ENCODE assay signal across 11 cellular contexts in the genomic region with DNA sequence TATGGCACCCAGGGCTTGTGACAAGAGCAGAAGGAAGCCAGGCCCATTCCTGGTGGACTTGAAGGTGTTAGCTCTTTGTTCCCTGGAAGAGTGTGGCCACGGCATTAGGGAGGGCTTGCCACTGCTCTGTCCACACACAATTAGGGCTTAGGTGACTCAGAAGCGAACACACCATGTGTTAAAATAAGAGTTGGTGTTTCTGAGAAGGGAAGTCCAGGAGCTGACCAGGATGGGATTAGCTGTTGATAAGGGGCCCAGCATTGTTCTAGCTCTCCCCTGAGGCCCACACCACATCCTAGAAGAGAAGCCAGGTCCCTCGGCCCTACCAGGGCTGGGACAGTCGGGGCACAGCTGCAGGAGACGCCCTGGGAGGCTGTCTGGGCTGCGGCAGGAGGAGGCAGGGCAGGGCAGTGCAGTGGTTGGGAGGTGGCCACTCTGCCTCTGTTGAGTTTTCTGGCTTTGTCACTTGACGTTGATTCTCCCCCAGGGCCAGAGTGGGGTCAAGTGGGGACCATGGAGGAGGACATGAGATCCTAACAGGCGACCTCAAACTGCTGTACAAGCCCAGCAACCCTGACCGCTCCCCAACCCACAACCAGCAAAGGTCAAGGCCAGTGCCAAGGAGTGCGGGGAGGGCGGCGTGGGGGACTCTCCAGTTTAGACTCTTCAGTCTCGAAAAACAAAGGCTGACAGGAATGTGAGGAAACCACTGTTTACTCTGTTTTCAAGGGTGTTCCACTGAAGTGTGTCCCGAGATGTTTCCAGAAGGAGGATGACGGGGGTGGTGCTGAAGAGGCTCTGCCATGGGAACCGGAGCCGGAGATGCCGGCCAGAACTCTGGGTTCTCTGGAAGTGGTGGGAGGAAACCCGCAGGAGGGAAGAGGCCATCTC. TPM values are rescaled to one million over a fixed set of nuclear protein-coding genes. Genes with fewer than 3 reads are reported as not detected.
DNase-seq lines count a peak whose midpoint lies in the region; ATAC-seq and TF ChIP-seq lines count a peak whose summit lies in the region.
"Had no signal": no experiment of that assay in that cellular context is flagged by ENCODE, and none has a peak within 500 bp of the region (broad histone marks: within the 10 kb centered on the region; RNA-seq: fewer than 3 reads in every experiment).

No MANE protein-coding gene starts in this region.

- H4K91ac ChIP-seq in neuronal stem cell (ENCODE audit: low read depth, low read length, poor library complexity) = no peak overlapping the region

- no peaks in the 10 kb centered on the region for H3K36me3 ChIP-seq in neuronal stem cell (replicated peaks in 1 of 2; ENCODE audit: control insufficient read depth in 2 of 2, insufficient read depth in 2 of 2, low read length in 2 of 2)
- H3K36me3 ChIP-seq in aorta (ENCODE audit: control insufficient read depth in 1 of 2, insufficient read depth in 2 of 2, low read length in 1 of 2) = no peaks in the 10 kb centered on the region

- no peak overlapping the region for H2AFZ ChIP-seq in neuronal stem cell (ENCODE audit: low read length)

- H3K27me3 ChIP-seq in neuronal stem cell (ENCODE audit: control insufficient read depth in 3 of 3, insufficient read depth in 3 of 3, low read depth in 1 of 3, low read length in 3 of 3) = peaks cover 0 to 40% (median 4%) of the 10 kb centered on the region in 3 experiments
- H3K27me3 ChIP-seq in aorta (ENCODE audit: control insufficient read depth in 1 of 2, insufficient read depth in 2 of 2, low read length in 1 of 2) = no peaks in the 10 kb centered on the region

- H3K27ac ChIP-seq in neuronal stem cell (replicated peaks; ENCODE audit: low read length) = no peak overlapping the region
- no peak overlapping the region for H3K27ac ChIP-seq in aorta (ENCODE audit: low read depth in 1 of 2, low read length in 2 of 2)

- H2BK15ac ChIP-seq in neuronal stem cell (ENCODE audit: low read length) = no peak overlapping the region

- H3K18ac ChIP-seq in neuronal stem cell (ENCODE audit: low read length) = no peak overlapping the region

- no peak overlapping the region for H3K4me3 Mint-ChIP-seq in progenitor cell of endocrine pancreas (ENCODE audit: low read depth)
- H3K4me3 Mint-ChIP-seq: activated naive CD4-positive, alpha-beta T cell treated with anti-CD3 and anti-CD28 coated beads, Interleukin-2, amount 10 ng/mL, durations not matched to agents 7 days and 5 days had no signal

- H3K4me1 Mint-ChIP-seq in progenitor cell of endocrine pancreas (ENCODE audit: low read depth) = peaks cover 18% of the 10 kb centered on the region

- no peak overlapping the region for H2BK12ac ChIP-seq in neuronal stem cell (ENCODE audit: low read length)

- H2AK5ac ChIP-seq in neuronal stem cell (ENCODE audit: low read depth, low read length) = no peak overlapping the region

- no peaks in the 10 kb centered on the region for H3K9me3 ChIP-seq in neuronal stem cell (replicated peaks in 1 of 2; ENCODE audit: control insufficient read depth in 2 of 2, insufficient read depth in 1 of 2, low read depth in 1 of 2, low read length in 2 of 2)
- no peaks in the 10 kb centered on the region for H3K9me3 ChIP-seq in aorta (ENCODE audit: control insufficient read depth, low read length)

- TF ChIP-seq CTCF in progenitor cell of endocrine pancreas (IDR thresholded peaks at IDR 0.05; ENCODE audit: unreplicated experiment) = no peak

- no peak overlapping the region for H3K14ac ChIP-seq in neuronal stem cell (ENCODE audit: low read length)

- H3K9me3 Mint-ChIP-seq in progenitor cell of endocrine pancreas (ENCODE audit: low read depth) = no peaks in the 10 kb centered on the region
- H3K9me3 Mint-ChIP-seq: activated naive CD4-positive, alpha-beta T cell treated with anti-CD3 and anti-CD28 coated beads, Interleukin-2, amount 10 ng/mL, durations not matched to agents 7 days and 5 days had no signal

- no peak overlapping the region for H3K4me2 ChIP-seq in neuronal stem cell (ENCODE audit: insufficient read depth, low read length, poor library complexity, severe bottlenecking)

- no peak overlapping the region for H3K4ac ChIP-seq in neuronal stem cell (ENCODE audit: low read length)

- no peak overlapping the region for H3K23ac ChIP-seq in neuronal stem cell (ENCODE audit: low read depth, low read length, poor library complexity)

- no peaks in the 10 kb centered on the region for H3K4me1 ChIP-seq in neuronal stem cell (ENCODE audit: control insufficient read depth in 2 of 2, insufficient read depth in 1 of 2, low read depth in 1 of 2, low read length in 2 of 2)
- H3K4me1 ChIP-seq in aorta (ENCODE audit: control insufficient read depth in 1 of 2, insufficient read depth in 2 of 2, low read length in 2 of 2) = no peaks in the 10 kb centered on the region

- H2BK120ac ChIP-seq in neuronal stem cell (ENCODE audit: low read depth, low read length) = no peak overlapping the region

- peak overlapping the region; percentile 44 for H4K8ac ChIP-seq in neuronal stem cell (ENCODE audit: low read depth, low read length)

- H3K4me3 ChIP-seq in neuronal stem cell (ENCODE audit: low read length in 2 of 2) (no peak overlapping the region), aorta (ENCODE audit: low read length in 2 of 2) (no peak overlapping the region)

- H3K9ac ChIP-seq in neuronal stem cell (ENCODE audit: low read depth, low read length, poor library complexity) = no peak overlapping the region

- peaks cover 25% of the 10 kb centered on the region for H3K27me3 Mint-ChIP-seq in progenitor cell of endocrine pancreas

- H3K27ac Mint-ChIP-seq in progenitor cell of endocrine pancreas = no peak overlapping the region
- H3K27ac Mint-ChIP-seq: activated naive CD4-positive, alpha-beta T cell treated with anti-CD3 and anti-CD28 coated beads, Interleukin-2, amount 10 ng/mL, durations not matched to agents 7 days and 5 days had no signal

- DNase-seq in activated CD8-positive, alpha-beta memory T cell treated with anti-CD3 and anti-CD28 coated beads, Interleukin-2, amount 50 U/mL, for 48 hours = peak; percentile 46
- no peak for DNase-seq in activated CD8-positive, alpha-beta memory T cell treated with anti-CD3 and anti-CD28 coated beads, Interleukin-2, amount 50 U/mL, for 4 hours
- DNase-seq in fibroblast of gingiva (ENCODE audit: low read depth) = peak; percentile 50
- no peak for DNase-seq in neuronal stem cell (ENCODE audit: low spot score)
- no peak for DNase-seq in aorta
- DNase-seq in progenitor cell of endocrine pancreas (ENCODE audit: low spot score, unreplicated experiment) = no peak
- no peak for DNase-seq in OCI-M2 (lab: John Stamatoyannopoulos, UW; ENCODE audit: unreplicated experiment)
- DNase-seq: activated naive CD4-positive, alpha-beta T cell treated with anti-CD3 and anti-CD28 coated beads, Interleukin-2, amount 10 ng/mL, durations not matched to agents 7 days and 5 days; retina had no signal

- H3K36me3 Mint-ChIP-seq in progenitor cell of endocrine pancreas (ENCODE audit: insufficient read depth) = no peaks in the 10 kb centered on the region
- H3K36me3 Mint-ChIP-seq: activated naive CD4-positive, alpha-beta T cell treated with anti-CD3 and anti-CD28 coated beads, Interleukin-2, amount 10 ng/mL, durations not matched to agents 7 days and 5 days had no signal

- H2BK5ac ChIP-seq in neuronal stem cell (ENCODE audit: low read length) = no peak overlapping the region

- H3K79me1 ChIP-seq in neuronal stem cell (ENCODE audit: low read depth, low read length) = no peaks in the 10 kb centered on the region

- no CpG with 5 or more reads among the region's 19 CpGs for WGBS in neuronal stem cell (ENCODE audit: extremely low coverage in 2 of 2, insufficient read length in 2 of 2, insufficient replicate concordance in 1 of 2), 2 donors
- 85% methylated on average over 19 of the region's 19 CpGs for WGBS in aorta, 2 donors

- intact Hi-C loops in aorta (cut with DNase I) = no loop called here

- ATAC-seq in aorta (ENCODE audit: low FRiP score) (peak; percentile 22), GM18868 (IDR thresholded peaks at IDR 0.05; ENCODE audit: unreplicated experiment) (no peak)

RNA-seq across cellular contexts. Expression of a gene that starts 16.8 kb away (rescaled TPM):
- polyA plus RNA-seq in neuronal stem cell (2013, experiment 1 of 2) = 0.24 TPM
- 0.06 TPM for polyA plus RNA-seq in neuronal stem cell (2013, experiment 2 of 2)
- 1 to 10 TPM; 2.1 to 8.0 TPM for total RNA-seq in aorta
- polyA plus RNA-seq in aorta = under 1 TPM in 1 of 2 donors, not detected in 1; 0.43 TPM
- not detected in 2 replicates for total RNA-seq in progenitor cell of endocrine pancreas
- polyA plus RNA-seq: AG04450 had no signal

RNA-seq across cellular contexts. Expression of a gene that starts 42.9 kb away (rescaled TPM):
- 1.8 TPM for polyA plus RNA-seq in neuronal stem cell (2013, experiment 1 of 2)
- polyA plus RNA-seq in neuronal stem cell (2013, experiment 2 of 2) = 1.6 TPM
- total RNA-seq in aorta = 10 to 100 TPM; 56.7 to 68.5 TPM
- 10 to 100 TPM; 51.5 to 78.8 TPM for polyA plus RNA-seq in aorta
- 1.3 and 1.7 TPM in 2 replicates for total RNA-seq in progenitor cell of endocrine pancreas

RNA-seq across cellular contexts. Expression of a gene that starts 42.9 kb away (rescaled TPM):
- polyA plus RNA-seq in neuronal stem cell (2013, experiment 1 of 2) = not detected
- not detected for polyA plus RNA-seq in neuronal stem cell (2013, experiment 2 of 2)
- total RNA-seq in aorta = 1 to 10 TPM in 1 of 2 donors, not detected in 1; 1.7 TPM
- polyA plus RNA-seq in aorta = 1 to 10 TPM; 2.3 to 8.1 TPM
- total RNA-seq in progenitor cell of endocrine pancreas = not detected in 2 replicates
- polyA plus RNA-seq: AG04450 had no signal

Comparison
In these comparisons a context has a peak if more than half of its experiments do, and no peak if none do; other contexts are left out.
1. DNase-seq: peak in activated CD8-positive, alpha-beta memory T cell treated with anti-CD3 and anti-CD28 coated beads, Interleukin-2, amount 50 U/mL, for 48 hours (single experiment) and fibroblast of gingiva (single experiment); none in activated CD8-positive, alpha-beta memory T cell treated with anti-CD3 and anti-CD28 coated beads, Interleukin-2, amount 50 U/mL, for 4 hours (single experiment), neuronal stem cell (single experiment), aorta (0 of 2), progenitor cell of endocrine pancreas (single experiment) and OCI-M2 (single experiment).
2. RNA of a gene that starts 42.9 kb away (total RNA-seq): 56.7 to 68.5 TPM in aorta; 1.3 to 1.7 TPM in progenitor cell of endocrine pancreas; every median in the first group is over 10 times any median in the second.